ENCODE assay signal across 22 cellular contexts in the genomic region with DNA sequence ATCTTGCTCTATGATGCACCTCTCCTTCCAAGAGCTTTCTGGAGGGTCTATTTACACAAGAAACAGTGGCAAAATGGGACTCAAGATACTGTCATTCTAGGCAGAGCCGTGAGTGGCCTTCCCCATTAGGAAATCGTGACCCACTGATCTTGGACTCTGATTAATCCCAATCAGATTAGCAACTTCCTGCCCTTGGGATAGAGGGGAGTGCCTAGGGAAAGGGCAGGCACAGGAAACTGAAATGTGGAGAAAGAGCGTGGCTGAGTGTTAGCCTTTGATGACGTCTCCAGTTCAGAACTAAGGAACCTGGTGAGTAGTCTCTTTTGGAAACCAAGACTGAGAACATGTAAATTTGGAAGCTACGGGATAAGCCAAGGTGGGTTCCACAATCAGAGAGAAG.
"Had no signal": no experiment of that assay in that cellular context is flagged by ENCODE, and none has a peak within 500 bp of the region (broad histone marks: within the 10 kb centered on the region; RNA-seq: fewer than 3 reads in every experiment).

No MANE protein-coding gene starts in this region.

- H3K4me1 ChIP-seq: prostate gland, transverse colon had no signal

- H3K4me3 Mint-ChIP-seq: dendritic cell treated with granulocyte-macrophage colony-stimulating factor and Interleukin-4, amounts not matched to agents 40 ng/mL and 50 ng/mL, for 4 days; nephron; T-cell had no signal

- H3K36me3 ChIP-seq: prostate gland, transverse colon had no signal

- H3K9me3 Mint-ChIP-seq: dendritic cell treated with granulocyte-macrophage colony-stimulating factor and Interleukin-4, amounts not matched to agents 40 ng/mL and 50 ng/mL, for 4 days had no signal

- H3K27ac ChIP-seq: brain microvascular endothelial cell, prostate gland, skin epidermis, transverse colon had no signal

- H3K27ac Mint-ChIP-seq: dendritic cell treated with granulocyte-macrophage colony-stimulating factor and Interleukin-4, amounts not matched to agents 40 ng/mL and 50 ng/mL, for 4 days; nephron; T-cell had no signal

- H3K4me3 ChIP-seq: prostate gland, skin epidermis, transverse colon had no signal

- H3K36me3 Mint-ChIP-seq: T-cell had no signal

- ATAC-seq: activated CD4-positive, CD25-positive, alpha-beta regulatory T cell treated with anti-CD3 and anti-CD28 coated beads, Interleukin-2, amount 50 U/mL, for 24 hours; T-cell had no signal

- H3K27me3 Mint-ChIP-seq: dendritic cell treated with granulocyte-macrophage colony-stimulating factor and Interleukin-4, amounts not matched to agents 40 ng/mL and 50 ng/mL, for 4 days had no signal

- H3K4me1 Mint-ChIP-seq: T-cell had no signal

- H3K9me3 ChIP-seq: prostate gland, transverse colon had no signal

- DNase-seq: activated CD4-positive, alpha-beta T cell treated with anti-CD3 and anti-CD28 coated beads, Interleukin-2, amount 50 U/mL, for 1 hour; activated CD8-positive, alpha-beta memory T cell treated with anti-CD3 and anti-CD28 coated beads for 24 hours; activated naive CD4-positive, alpha-beta T cell; anterior cingulate cortex; brain microvascular endothelial cell; cerebellar nuclear complex; erythroblast; hypothalamus; kidney glomerular epithelial cell; nucleus accumbens; right cardiac atrium; stimulated activated CD4-positive, alpha-beta T cell treated with anti-CD3 and anti-CD28 coated beads, Interleukin-4, amount 100 ng/mL, for 4 hours; stimulated activated CD8-positive, alpha-beta memory T cell treated with anti-CD3 and anti-CD28 coated beads, Interleukin-4, amount 100 ng/mL, for 48 hours; stimulated activated naive CD4-positive, alpha-beta T cell treated with Interleukin-2 at 50 U/mL for 16 hours; T-cell; T-helper 9 cell; transverse colon had no signal

- H3K27me3 ChIP-seq: brain microvascular endothelial cell, transverse colon had no signal
